In the genomic region with DNA sequence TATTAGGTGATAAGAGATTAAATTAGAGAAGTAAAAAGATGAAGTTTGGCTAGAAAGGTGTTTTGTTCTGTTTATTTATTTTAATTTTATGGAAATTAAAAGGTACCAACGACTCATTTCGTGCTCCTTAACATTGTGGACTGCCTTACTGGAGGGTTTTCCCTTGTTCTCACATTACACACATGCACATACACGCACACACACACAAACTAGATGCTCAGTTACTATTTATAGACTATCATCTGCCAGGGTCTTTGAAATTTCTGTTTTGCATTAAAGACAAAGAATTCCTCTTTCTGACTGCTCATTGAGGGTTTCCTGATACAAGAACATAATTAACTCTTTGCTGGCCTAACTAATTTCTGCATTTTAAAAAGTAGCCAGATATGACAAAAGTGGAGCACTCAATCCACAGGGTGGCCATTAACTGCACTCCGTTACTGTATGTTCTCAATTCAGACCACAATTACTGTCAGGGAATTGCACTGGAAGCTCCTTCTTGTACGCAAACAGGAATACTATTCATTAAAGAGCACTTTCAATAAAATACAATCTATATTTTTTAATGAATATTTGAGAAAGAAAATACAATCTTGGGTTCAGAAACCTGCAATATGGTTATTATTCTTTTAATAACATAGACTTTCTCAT, we compare ENCODE assay signal across 1 cellular context.
TF ChIP-seq lines count a peak whose summit lies in the region.

No MANE protein-coding gene starts in this region.

TF ChIP-seq in H1, 55 proteins besides CTCF, POLR2A, EP300 and RAD21 (continued from another document):
- TF ChIP-seq RBBP5 (IDR thresholded peaks at IDR 0.05; ENCODE audit: borderline replicate concordance, low read depth, low read length), result no peak
- no peak for TF ChIP-seq NANOG (IDR thresholded peaks at IDR 0.05; ENCODE audit: insufficient read depth, low read depth, low read length, poor library complexity, severe bottlenecking)
- TF ChIP-seq BCL11A (IDR thresholded peaks at IDR 0.05; ENCODE audit: low read depth in 2 of 2, low read length in 2 of 2), result no peak
